In genomic region chr18:8685914-8686216, GRCh38 we compare ENCODE assay signal across 14 cellular contexts. TPM values are rescaled to one million over a fixed set of nuclear protein-coding genes. Genes with fewer than 3 reads are reported as not detected.
DNase-seq lines count a peak whose midpoint lies in the region; TF ChIP-seq lines count a peak whose summit lies in the region.
"Had no signal": no experiment of that assay in that cellular context is flagged by ENCODE, and none has a peak within 500 bp of the region (broad histone marks: within the 10 kb centered on the region; RNA-seq: fewer than 3 reads in every experiment).

No MANE protein-coding gene starts in this region.

- WGBS in esophagus, 2 donors: 52 to 73% methylated on average over 8 of the region's 8 CpGs
- no CpG with 5 or more reads among the region's 8 CpGs for WGBS in neuronal stem cell (ENCODE audit: extremely low coverage in 2 of 2, insufficient read length in 2 of 2, insufficient replicate concordance in 1 of 2), 2 donors
- WGBS in stomach, 5 donors: 90 to 98% (median 95%) methylated on average over 8 of the region's 8 CpGs

- H2BK120ac ChIP-seq in neuronal stem cell (ENCODE audit: low read depth, low read length): no peak overlapping the region

- TF ChIP-seq CTCF in WERI-Rb-1 (IDR thresholded peaks at IDR 0.05; ENCODE audit: low read depth, low read length): no peak
- no peak for TF ChIP-seq CTCF in stomach (IDR thresholded peaks at IDR 0.05)
- no peak for TF ChIP-seq CTCF in tibial artery (IDR thresholded peaks at IDR 0.05)

- no peak overlapping the region for H2BK15ac ChIP-seq in neuronal stem cell (ENCODE audit: low read length)

- no peak for TF ChIP-seq EP300 in stomach (IDR thresholded peaks at IDR 0.05)

- H3K79me1 ChIP-seq in neuronal stem cell (ENCODE audit: low read depth, low read length): no peaks in the 10 kb centered on the region

- H3K4me1 ChIP-seq in esophagus (ENCODE audit: control insufficient read depth in 2 of 2, insufficient read depth in 2 of 2, low read length in 1 of 2) (peaks cover 0 to 2% of the 10 kb centered on the region in 2 donors), neuronal stem cell (ENCODE audit: control insufficient read depth in 2 of 2, insufficient read depth in 1 of 2, low read depth in 1 of 2, low read length in 2 of 2) (peaks cover 13 to 16% of the 10 kb centered on the region in 2 donors), stomach (peaks cover 0 to 16% (median 3%) of the 10 kb centered on the region in 4 donors), tibial artery (peaks cover 0 to 5% (median 0%) of the 10 kb centered on the region in 4 donors)

- no peak overlapping the region for H3K9ac ChIP-seq in neuronal stem cell (ENCODE audit: low read depth, low read length, poor library complexity)

- DNase-seq in WERI-Rb-1: no peak
- no peak for DNase-seq in neuronal stem cell (ENCODE audit: low spot score)
- no peak for DNase-seq in NCI-H446 (lab: John Stamatoyannopoulos, UW)
- no peak for DNase-seq in stomach
- no peak for DNase-seq in tibial artery
- DNase-seq in GF-D8 (lab: John Stamatoyannopoulos, UW): no peak
- DNase-seq: activated CD4-positive, CD25-positive, alpha-beta regulatory T cell treated with anti-CD3 and anti-CD28 coated beads, Interleukin-2, amount 50 U/mL, for 72 hours; activated gamma-delta T cell treated with Interleukin-2 at 50 U/mL for 16 hours; CD4-positive, CD25-positive, alpha-beta regulatory T cell; effector memory CD4-positive, alpha-beta T cell; NCI-H1092; SHP77 had no signal

- H3K14ac ChIP-seq in neuronal stem cell (ENCODE audit: low read length): no peak overlapping the region

- H3K18ac ChIP-seq in neuronal stem cell (ENCODE audit: low read length): no peak overlapping the region

- H2AK5ac ChIP-seq in neuronal stem cell (ENCODE audit: low read depth, low read length): no peak overlapping the region

- no peak overlapping the region for H3K4me2 ChIP-seq in neuronal stem cell (ENCODE audit: insufficient read depth, low read length, poor library complexity, severe bottlenecking)

- H2BK12ac ChIP-seq in neuronal stem cell (ENCODE audit: low read length): no peak overlapping the region

- H3K27me3 ChIP-seq in WERI-Rb-1 (ENCODE audit: insufficient read depth, low read depth, severe bottlenecking) (no peaks in the 10 kb centered on the region), esophagus (ENCODE audit: control insufficient read depth in 1 of 2, insufficient read depth in 2 of 2, low read length in 2 of 2) (no peaks in the 10 kb centered on the region), neuronal stem cell (ENCODE audit: control insufficient read depth in 3 of 3, insufficient read depth in 3 of 3, low read depth in 1 of 3, low read length in 3 of 3) (no peaks in the 10 kb centered on the region), stomach (no peaks in the 10 kb centered on the region), tibial artery (no peaks in the 10 kb centered on the region)
- H3K27me3 ChIP-seq: brain microvascular endothelial cell had no signal

- no peak overlapping the region for H2BK5ac ChIP-seq in neuronal stem cell (ENCODE audit: low read length)

- peak overlapping the region; percentile 85 for H3K27ac ChIP-seq in WERI-Rb-1
- H3K27ac ChIP-seq in esophagus (ENCODE audit: low read depth in 2 of 2, low read length in 1 of 2): peak overlapping the region; percentile 5 to 77
- no peak overlapping the region for H3K27ac ChIP-seq in neuronal stem cell (replicated peaks; ENCODE audit: low read length)
- no peak overlapping the region for H3K27ac ChIP-seq in stomach
- H3K27ac ChIP-seq in tibial artery: no peak overlapping the region
- H3K27ac ChIP-seq: brain microvascular endothelial cell had no signal

- H3K4ac ChIP-seq in neuronal stem cell (ENCODE audit: low read length): no peak overlapping the region

- no peak for TF ChIP-seq POLR2A in stomach (IDR thresholded peaks at IDR 0.05)

- no peak overlapping the region for H3K4me3 ChIP-seq in WERI-Rb-1 (ENCODE audit: low read depth, low read length)
- no peak overlapping the region for H3K4me3 ChIP-seq in esophagus (ENCODE audit: low read depth in 1 of 2, low read length in 2 of 2)
- no peak overlapping the region for H3K4me3 ChIP-seq in neuronal stem cell (ENCODE audit: low read length in 2 of 2)
- H3K4me3 ChIP-seq in stomach: no peak overlapping the region
- no peak overlapping the region for H3K4me3 ChIP-seq in tibial artery

- intact Hi-C loops in stomach (cut with DNase I; ENCODE audit: low total_unique reads) (no loop called here), tibial artery (cut with DNase I; ENCODE audit: low total_unique reads) (no loop called here)

- no peaks in the 10 kb centered on the region for H3K9me3 ChIP-seq in WERI-Rb-1 (ENCODE audit: severe bottlenecking)
- H3K9me3 ChIP-seq in esophagus (ENCODE audit: control insufficient read depth in 2 of 2, insufficient read depth in 1 of 2, low read depth in 1 of 2, low read length in 1 of 2): no peaks in the 10 kb centered on the region
- peaks cover 0 to 3% of the 10 kb centered on the region in 2 donors for H3K9me3 ChIP-seq in neuronal stem cell (replicated peaks in 1 of 2; ENCODE audit: control insufficient read depth in 2 of 2, insufficient read depth in 1 of 2, low read depth in 1 of 2, low read length in 2 of 2)
- no peaks in the 10 kb centered on the region for H3K9me3 ChIP-seq in stomach
- no peaks in the 10 kb centered on the region for H3K9me3 ChIP-seq in tibial artery

- H4K8ac ChIP-seq in neuronal stem cell (ENCODE audit: low read depth, low read length): no peak overlapping the region

- H3K36me3 ChIP-seq in WERI-Rb-1 (no peaks in the 10 kb centered on the region), esophagus (ENCODE audit: control insufficient read depth in 2 of 2, insufficient read depth in 2 of 2, low read length in 1 of 2) (no peaks in the 10 kb centered on the region), neuronal stem cell (replicated peaks in 1 of 2; ENCODE audit: control insufficient read depth in 2 of 2, insufficient read depth in 2 of 2, low read length in 2 of 2) (no peaks in the 10 kb centered on the region), stomach (no peaks in the 10 kb centered on the region), tibial artery (no peaks in the 10 kb centered on the region)
- H3K36me3 ChIP-seq: brain microvascular endothelial cell had no signal

- H4K91ac ChIP-seq in neuronal stem cell (ENCODE audit: low read depth, low read length, poor library complexity): no peak overlapping the region

- H2AFZ ChIP-seq in neuronal stem cell (ENCODE audit: low read length): peak overlapping the region; percentile 87

- H3K23ac ChIP-seq in neuronal stem cell (ENCODE audit: low read depth, low read length, poor library complexity): no peak overlapping the region

RNA-seq across cellular contexts. Expression of gene MTCL1, which starts 19.5 kb away (rescaled TPM):
- polyA plus RNA-seq in esophagus (1 to 10 TPM; 4.4 to 6.5 TPM), stomach (1 to 10 TPM; 2.3 to 9.5 (median 5.5) TPM)
- polyA plus RNA-seq in neuronal stem cell (2013, experiment 1 of 2): 8.9 TPM
- polyA plus RNA-seq in neuronal stem cell (2013, experiment 2 of 2): 8.7 TPM
- total RNA-seq in stomach: 100 to 1,000 TPM in 1 of 5 donors, 10 to 100 TPM in 4; 13.6 to 225 (median 37.7) TPM
- polyA plus RNA-seq: CD4-positive, CD25-positive, alpha-beta regulatory T cell had no signal

Comparison
In these comparisons a context has a peak if more than half of its experiments do, and no peak if none do; other contexts are left out.
1. H3K27ac ChIP-seq: peak in WERI-Rb-1 (single experiment) and esophagus (2 of 2); none in neuronal stem cell (single experiment), stomach (0 of 5) and tibial artery (0 of 2).